ENCODE assay signal across 25 cellular contexts in genomic region chr19:18861235-18861634, GRCh38. TPM values are rescaled to one million over a fixed set of nuclear protein-coding genes. Genes with fewer than 3 reads are reported as not detected.
DNase-seq lines count a peak whose midpoint lies in the region; ATAC-seq, FAIRE-seq and TF ChIP-seq lines count a peak whose summit lies in the region.
"Had no signal": no experiment of that assay in that cellular context is flagged by ENCODE, and none has a peak within 500 bp of the region (broad histone marks: within the 10 kb centered on the region; RNA-seq: fewer than 3 reads in every experiment).

No MANE protein-coding gene starts in this region.

- no peaks in the 10 kb centered on the region for H4K20me1 ChIP-seq in OCI-LY1 (ENCODE audit: insufficient read depth, low read length)
- H4K20me1 ChIP-seq in HepG2 (ENCODE audit: insufficient read depth, low read length), result no peaks in the 10 kb centered on the region

- no peaks in the 10 kb centered on the region for H3F3A ChIP-seq in OCI-LY1 (ENCODE audit: insufficient read depth, low read length)

- H3K36me3 Mint-ChIP-seq in activated naive CD4-positive, alpha-beta T cell treated with anti-CD3 and anti-CD28 coated beads, Interleukin-2, amount 50 U/mL, for 72 hours, result peaks cover 12 to 25% of the 10 kb centered on the region in 2 donors
- H3K36me3 Mint-ChIP-seq in activated naive CD4-positive, alpha-beta T cell treated with anti-CD3 and anti-CD28 coated beads for 36 hours (ENCODE audit: low read depth), result peaks cover 40% of the 10 kb centered on the region
- H3K36me3 Mint-ChIP-seq in naive thymus-derived CD8-positive, alpha-beta T cell, result peaks cover 0 to 94% (median 12%) of the 10 kb centered on the region in 3 donors
- H3K36me3 Mint-ChIP-seq in activated naive CD8-positive, alpha-beta T cell treated with anti-CD3 and anti-CD28 coated beads for 36 hours, result peaks cover 15% of the 10 kb centered on the region

- H3K27ac ChIP-seq in OCI-LY1 (ENCODE audit: low read depth, low read length, poor library complexity, severe bottlenecking), result peak overlapping the region; percentile 31
- H3K27ac ChIP-seq in HepG2 (ENCODE audit: extremely low read length, insufficient read depth, low read length), result no peak overlapping the region
- H3K27ac ChIP-seq in upper lobe of left lung, result no peak overlapping the region
- H3K27ac ChIP-seq: adrenal gland, breast epithelium, epithelial cell of prostate, foreskin keratinocyte, KMS-11, parathyroid adenoma, SK-N-MC had no signal

- no peak for ATAC-seq in activated naive CD4-positive, alpha-beta T cell treated with anti-CD3 and anti-CD28 coated beads, Interleukin-2, amount 50 U/mL, for 72 hours
- ATAC-seq in HepG2, result no peak
- ATAC-seq in naive thymus-derived CD8-positive, alpha-beta T cell, result no peak
- no peak for ATAC-seq in upper lobe of left lung (ENCODE audit: low FRiP score in 2 of 2)
- ATAC-seq: foreskin keratinocyte; GM23338; stimulated activated naive CD8-positive, alpha-beta T cell treated with anti-CD3 and anti-CD28 coated beads, Interleukin-15, amount 100 ng/mL, for 72 hours had no signal

- H3K27ac Mint-ChIP-seq in activated naive CD4-positive, alpha-beta T cell treated with anti-CD3 and anti-CD28 coated beads, Interleukin-2, amount 50 U/mL, for 72 hours, result peak overlapping the region; percentile 21 to 55
- H3K27ac Mint-ChIP-seq in activated naive CD4-positive, alpha-beta T cell treated with anti-CD3 and anti-CD28 coated beads for 36 hours, result no peak overlapping the region
- peak overlapping the region in 4 of 10 donors; percentile 20 to 69 (median 54) for H3K27ac Mint-ChIP-seq in naive thymus-derived CD8-positive, alpha-beta T cell
- no peak overlapping the region for H3K27ac Mint-ChIP-seq in activated naive CD8-positive, alpha-beta T cell treated with anti-CD3 and anti-CD28 coated beads for 36 hours
- H3K27ac Mint-ChIP-seq: CD4-positive, alpha-beta T cell; GM23338 had no signal

- H3K27me3 ChIP-seq in OCI-LY1 (ENCODE audit: insufficient read depth, low read length) (no peaks in the 10 kb centered on the region), HepG2 (ENCODE audit: control insufficient read depth in 1 of 2, insufficient read depth in 2 of 2, low read length in 2 of 2) (no peaks in the 10 kb centered on the region), upper lobe of left lung (no peaks in the 10 kb centered on the region)
- H3K27me3 ChIP-seq: adrenal gland, breast epithelium, dorsolateral prefrontal cortex, foreskin keratinocyte had no signal

- H3K9ac ChIP-seq in OCI-LY1 (ENCODE audit: low read length) (no peak overlapping the region), HepG2 (ENCODE audit: insufficient read depth, low read depth, low read length) (no peak overlapping the region)
- H3K9ac ChIP-seq: KMS-11, parathyroid adenoma had no signal

- TF ChIP-seq CTCF in OCI-LY1 (IDR thresholded peaks at IDR 0.05; ENCODE audit: low read length), result no peak
- no peak for TF ChIP-seq CTCF in HepG2 (CRISPR knock-in tag; IDR thresholded peaks at IDR 0.05)
- no peak for TF ChIP-seq CTCF in upper lobe of left lung (IDR thresholded peaks at IDR 0.05)

- no peaks in the 10 kb centered on the region for H3K27me3 Mint-ChIP-seq in activated naive CD4-positive, alpha-beta T cell treated with anti-CD3 and anti-CD28 coated beads for 36 hours (ENCODE audit: low read depth)
- H3K27me3 Mint-ChIP-seq in naive thymus-derived CD8-positive, alpha-beta T cell, result no peaks in the 10 kb centered on the region
- H3K27me3 Mint-ChIP-seq in activated naive CD8-positive, alpha-beta T cell treated with anti-CD3 and anti-CD28 coated beads for 36 hours, result no peaks in the 10 kb centered on the region
- H3K27me3 Mint-ChIP-seq: CD4-positive, alpha-beta T cell; stimulated activated naive CD8-positive, alpha-beta T cell treated with anti-CD3 and anti-CD28 coated beads, Interleukin-15, amount 100 ng/mL, for 72 hours had no signal

- TF ChIP-seq EP300 in HepG2 (IDR thresholded peaks at IDR 0.05; ENCODE audit: low read depth in 2 of 2, low read length in 2 of 2), result no peak
- no peak for TF ChIP-seq EP300 in HepG2 (CRISPR knock-in tag; IDR thresholded peaks at IDR 0.05; ENCODE audit: borderline replicate concordance)
- no peak for TF ChIP-seq EP300 in upper lobe of left lung (IDR thresholded peaks at IDR 0.05)

- no peak for FAIRE-seq in HepG2 (lab: Jason Lieb, UNC)
- FAIRE-seq: keratinocyte had no signal

- CTCF ChIA-PET in activated naive CD4-positive, alpha-beta T cell treated with anti-CD3 and anti-CD28 coated beads for 36 hours (lab: Charles Lee), result interaction anchor here (0.7 to 1.6 kb wide), 3 partner anchors 14 to 390 kb away, joined by 3 to 7 read pairs (median 6); no protein-coding TSS in a partner anchor
- CTCF ChIA-PET in HepG2 (lab: Yijun Ruan, JAX; ENCODE audit: low intra/inter-chr PET ratio, low total read pairs), result no interaction called here

- no TSS peak for BruUV-seq in HepG2 (replicated peaks; lab: Mats Ljungman, UMichigan)

- H3K4me2 ChIP-seq in OCI-LY1 (ENCODE audit: low read length), result no peak overlapping the region
- H3K4me2 ChIP-seq in HepG2 (ENCODE audit: low read depth, low read length), result no peak overlapping the region
- H3K4me2 ChIP-seq: GM23338, KMS-11 had no signal

- H3K4me3 Mint-ChIP-seq in activated naive CD4-positive, alpha-beta T cell treated with anti-CD3 and anti-CD28 coated beads for 36 hours, result no peak overlapping the region
- no peak overlapping the region for H3K4me3 Mint-ChIP-seq in naive thymus-derived CD8-positive, alpha-beta T cell
- no peak overlapping the region for H3K4me3 Mint-ChIP-seq in activated naive CD8-positive, alpha-beta T cell treated with anti-CD3 and anti-CD28 coated beads for 36 hours
- H3K4me3 Mint-ChIP-seq: CD4-positive, alpha-beta T cell; GM23338; stimulated activated naive CD8-positive, alpha-beta T cell treated with anti-CD3 and anti-CD28 coated beads, Interleukin-15, amount 100 ng/mL, for 72 hours had no signal

- no peak for TF ChIP-seq RAD21 in HepG2 (CRISPR knock-in tag; IDR thresholded peaks at IDR 0.05)

- H3K4me3 ChIP-seq in OCI-LY1 (ENCODE audit: low read depth, low read length, poor library complexity, severe bottlenecking) (no peak overlapping the region), HepG2 (replicated peaks in 1 of 3; ENCODE audit: insufficient read depth in 1 of 3, low read depth in 2 of 3, low read length in 3 of 3) (no peak overlapping the region), upper lobe of left lung (no peak overlapping the region)
- H3K4me3 ChIP-seq: adrenal gland, breast epithelium, dorsolateral prefrontal cortex, GM23338, SK-N-MC had no signal

- 94% methylated on average over 8 of the region's 9 CpGs for WGBS in HepG2 (ENCODE audit: low lambda C conversion rate)
- WGBS in upper lobe of left lung, 2 donors, result 78 to 92% methylated on average over 8 to 9 of the region's 9 CpGs

- H3K4me1 Mint-ChIP-seq in activated naive CD4-positive, alpha-beta T cell treated with anti-CD3 and anti-CD28 coated beads for 36 hours (ENCODE audit: low read depth), result no peaks in the 10 kb centered on the region
- H3K4me1 Mint-ChIP-seq in naive thymus-derived CD8-positive, alpha-beta T cell, result peaks cover 0 to 2% (median 2%) of the 10 kb centered on the region in 4 donors
- no peaks in the 10 kb centered on the region for H3K4me1 Mint-ChIP-seq in activated naive CD8-positive, alpha-beta T cell treated with anti-CD3 and anti-CD28 coated beads for 36 hours

- H2AFZ ChIP-seq in OCI-LY1 (ENCODE audit: low read length) (no peak overlapping the region), HepG2 (ENCODE audit: low read length) (no peak overlapping the region)
- H2AFZ ChIP-seq: GM23338, parathyroid adenoma had no signal

- H3K9me3 ChIP-seq in OCI-LY1 (ENCODE audit: low read length), result no peaks in the 10 kb centered on the region
- H3K9me3 ChIP-seq in HepG2 (ENCODE audit: low read length), result no peaks in the 10 kb centered on the region
- H3K9me3 ChIP-seq in upper lobe of left lung, result no peaks in the 10 kb centered on the region
- H3K9me3 ChIP-seq: adrenal gland, breast epithelium had no signal

- H3K9me2 ChIP-seq in OCI-LY1 (ENCODE audit: low read depth, low read length), result no peaks in the 10 kb centered on the region

- in situ Hi-C loops in HepG2 (cut with HindIII; ENCODE audit: extremely low pct_ligation_motif_present, low pct_unique_long_range_greater_than_20kb), result no loop called here

- intact Hi-C loops in activated naive CD4-positive, alpha-beta T cell treated with anti-CD3 and anti-CD28 coated beads for 36 hours (cut with micrococcal nuclease), result no loop called here
- intact Hi-C loops in HepG2 (cut with micrococcal nuclease; ENCODE audit: unreplicated experiment), result no loop called here

- TF ChIP-seq POLR2A in HepG2 (IDR thresholded peaks at IDR 0.05; ENCODE audit: insufficient read depth in 1 of 2, low read depth in 2 of 2, low read length in 2 of 2) (no peak), upper lobe of left lung (IDR thresholded peaks at IDR 0.05) (no peak)

- H3K4me1 ChIP-seq in OCI-LY1 (ENCODE audit: insufficient read depth, low read length, severe bottlenecking) (no peaks in the 10 kb centered on the region), HepG2 (ENCODE audit: insufficient read depth, low read length) (no peaks in the 10 kb centered on the region), upper lobe of left lung (peaks cover 0 to 9% (median 8%) of the 10 kb centered on the region in 4 donors)
- H3K4me1 ChIP-seq: breast epithelium, foreskin keratinocyte, parathyroid adenoma had no signal

- DNase-seq in activated naive CD4-positive, alpha-beta T cell treated with anti-CD3 and anti-CD28 coated beads, Interleukin-2, amount 50 U/mL, for 72 hours (ENCODE audit: low spot score in 2 of 2), result no peak
- no peak for DNase-seq in activated naive CD4-positive, alpha-beta T cell treated with anti-CD3 and anti-CD28 coated beads for 36 hours
- DNase-seq in HepG2 (ENCODE audit: low spot score) (no peak), NCI-H1105 (lab: John Stamatoyannopoulos, UW) (no peak), upper lobe of left lung (no peak)
- no peak for DNase-seq in naive thymus-derived CD8-positive, alpha-beta T cell
- DNase-seq in activated naive CD8-positive, alpha-beta T cell treated with anti-CD3 and anti-CD28 coated beads for 36 hours, result no peak
- DNase-seq: activated CD4-positive, alpha-beta T cell treated with anti-CD3 and anti-CD28 coated beads for 1 hour; adrenal gland; CD4-positive, alpha-beta T cell; dorsolateral prefrontal cortex; foreskin keratinocyte; NCI-H1417; NCI-H524 treated with DMSO at 0.1 percent for 48 hours; stimulated activated CD4-positive, alpha-beta T cell treated with anti-CD3 and anti-CD28 coated beads, Interleukin-1b, Interleukin-23, amount 100 ng/mL, for 48 hours; stimulated activated naive CD8-positive, alpha-beta T cell treated with anti-CD3 and anti-CD28 coated beads, Interleukin-15, amount 100 ng/mL, for 72 hours had no signal

- POLR2A ChIA-PET in HepG2 (lab: Yijun Ruan, JAX), result no interaction called here
- POLR2A ChIA-PET in naive thymus-derived CD8-positive, alpha-beta T cell (lab: Charles Lee), result no interaction called here

- no peaks in the 10 kb centered on the region for H3K79me2 ChIP-seq in OCI-LY1 (ENCODE audit: insufficient read depth, low read length)
- H3K79me2 ChIP-seq in HepG2 (ENCODE audit: insufficient read depth, low read length), result no peaks in the 10 kb centered on the region

- H3K36me3 ChIP-seq in OCI-LY1 (ENCODE audit: insufficient read depth, low read length) (peaks cover 99% of the 10 kb centered on the region), HepG2 (replicated peaks in 1 of 2; ENCODE audit: control insufficient read depth in 1 of 2, insufficient read depth in 2 of 2, low read length in 2 of 2) (peaks cover 63 to 92% of the 10 kb centered on the region in 2 experiments), upper lobe of left lung (peaks cover 77 to 100% (median 98%) of the 10 kb centered on the region in 4 donors)

- H3K9me3 Mint-ChIP-seq in activated naive CD4-positive, alpha-beta T cell treated with anti-CD3 and anti-CD28 coated beads, Interleukin-2, amount 50 U/mL, for 72 hours, result no peaks in the 10 kb centered on the region
- H3K9me3 Mint-ChIP-seq in activated naive CD4-positive, alpha-beta T cell treated with anti-CD3 and anti-CD28 coated beads for 36 hours, result no peaks in the 10 kb centered on the region
- no peaks in the 10 kb centered on the region for H3K9me3 Mint-ChIP-seq in naive thymus-derived CD8-positive, alpha-beta T cell
- no peaks in the 10 kb centered on the region for H3K9me3 Mint-ChIP-seq in activated naive CD8-positive, alpha-beta T cell treated with anti-CD3 and anti-CD28 coated beads for 36 hours
- H3K9me3 Mint-ChIP-seq: CD4-positive, alpha-beta T cell; GM23338; stimulated activated naive CD8-positive, alpha-beta T cell treated with anti-CD3 and anti-CD28 coated beads, Interleukin-15, amount 100 ng/mL, for 72 hours had no signal

RNA-seq across cellular contexts. Expression of gene UPF1, which starts 29.5 kb away (rescaled TPM):
- total RNA-seq in activated naive CD4-positive, alpha-beta T cell treated with anti-CD3 and anti-CD28 coated beads, Interleukin-2, amount 50 U/mL, for 72 hours, result 100 to 1,000 TPM in 1 of 2 donors, 10 to 100 TPM in 1; 81.6 to 109 TPM
- 100 to 1,000 TPM in 1 of 2 experiments, 10 to 100 TPM in 1; 95.0 to 105 TPM for total RNA-seq in activated naive CD4-positive, alpha-beta T cell treated with anti-CD3 and anti-CD28 coated beads for 36 hours
- 37.3 and 41.8 TPM in 2 replicates for total RNA-seq in HepG2 (2016; rRNA removed; fragmentation: Illumina TruSeq; extraction: Trizol)
- total RNA-seq in HepG2 (2016; cell fraction: cytosol; rRNA removed; fragmentation: Illumina TruSeq; extraction: Trizol; ENCODE audit: low read depth), result 12.2 and 13.8 TPM in 2 replicates
- 29.5 and 44.5 TPM in 2 replicates for total RNA-seq in HepG2 (2016; cell fraction: insoluble cytoplasmic fraction; rRNA removed; fragmentation: Illumina TruSeq; extraction: Trizol)
- 18.3 and 21.1 TPM in 2 replicates for total RNA-seq in HepG2 (2016; cell fraction: membrane; rRNA removed; fragmentation: Illumina TruSeq; extraction: Trizol)
- total RNA-seq in HepG2 (2016; cell fraction: nucleus; rRNA removed; fragmentation: Illumina TruSeq; extraction: Trizol), result 36.9 and 43.6 TPM in 2 replicates
- 16.9 and 23.1 TPM in 2 replicates for polyA plus RNA-seq in HepG2 (2011; rRNA removed)
- 11.8 and 14.9 TPM in 2 replicates for polyA plus RNA-seq in HepG2 (2011; cell fraction: cytosol; rRNA removed)
- 81.5 and 87.6 TPM in 2 replicates for polyA plus RNA-seq in HepG2 (2011; cell fraction: nucleus; rRNA removed)
- polyA plus RNA-seq in HepG2 (2012), result 32.0 and 33.3 TPM in 2 replicates
- 5.5 and 6.1 TPM in 2 replicates for polyA plus RNA-seq in HepG2 (2016; cell fraction: cytosol; fragmentation: Illumina TruSeq; extraction: Trizol; ENCODE audit: low read depth)
- polyA plus RNA-seq in HepG2 (2016; cell fraction: insoluble cytoplasmic fraction; fragmentation: Illumina TruSeq; extraction: Trizol; ENCODE audit: low read depth), result 29.2 and 42.1 TPM in 2 replicates
- 9.6 and 10.6 TPM in 2 replicates for polyA plus RNA-seq in HepG2 (2016; cell fraction: membrane; fragmentation: Illumina TruSeq; extraction: Trizol; ENCODE audit: low read depth)
- 67.1 and 73.6 TPM in 2 replicates for polyA plus RNA-seq in HepG2 (2016; cell fraction: nucleus; fragmentation: Illumina TruSeq; extraction: Trizol; ENCODE audit: insufficient read depth, low read depth)
- 65.4 and 85.0 TPM in 2 replicates for polyA minus RNA-seq in HepG2 (2011; rRNA and poly(A)+ RNA removed; ENCODE audit: low replicate concordance)
- 39.4 and 46.0 TPM in 2 replicates for polyA minus RNA-seq in HepG2 (2011; cell fraction: cytosol; rRNA and poly(A)+ RNA removed)
- polyA minus RNA-seq in HepG2 (2011; cell fraction: nucleus; rRNA and poly(A)+ RNA removed), result 47.6 and 69.0 TPM in 2 replicates
- total RNA-seq in naive thymus-derived CD8-positive, alpha-beta T cell, result 100 to 1,000 TPM; 109 to 112 TPM
- 10 to 100 TPM in 1 of 3 donors, 1 to 10 TPM in 2; 7.5 to 28.4 (median 9.5) TPM for polyA plus RNA-seq in naive thymus-derived CD8-positive, alpha-beta T cell
- total RNA-seq in upper lobe of left lung, result 100 to 1,000 TPM in 2 of 6 donors, 10 to 100 TPM in 4; 68.9 to 157 (median 86.3) TPM
- 10 to 100 TPM; 78.9 to 84.6 TPM for total RNA-seq in activated naive CD8-positive, alpha-beta T cell treated with anti-CD3 and anti-CD28 coated beads for 36 hours

RNA-seq across cellular contexts. Expression of gene CERS1, which starts 34.7 kb away (rescaled TPM):
- total RNA-seq in activated naive CD4-positive, alpha-beta T cell treated with anti-CD3 and anti-CD28 coated beads, Interleukin-2, amount 50 U/mL, for 72 hours, result under 1 TPM in 1 of 2 donors, not detected in 1; 0.21 TPM
- not detected for total RNA-seq in activated naive CD4-positive, alpha-beta T cell treated with anti-CD3 and anti-CD28 coated beads for 36 hours
- total RNA-seq in HepG2 (2016; rRNA removed; fragmentation: Illumina TruSeq; extraction: Trizol), result 2.3 and 4.6 TPM in 2 replicates
- total RNA-seq in HepG2 (2016; cell fraction: cytosol; rRNA removed; fragmentation: Illumina TruSeq; extraction: Trizol; ENCODE audit: low read depth), result 5.9 and 6.2 TPM in 2 replicates
- 2.4 and 5.4 TPM in 2 replicates for total RNA-seq in HepG2 (2016; cell fraction: insoluble cytoplasmic fraction; rRNA removed; fragmentation: Illumina TruSeq; extraction: Trizol)
- 8.1 and 8.5 TPM in 2 replicates for total RNA-seq in HepG2 (2016; cell fraction: membrane; rRNA removed; fragmentation: Illumina TruSeq; extraction: Trizol)
- 3.8 and 4.7 TPM in 2 replicates for total RNA-seq in HepG2 (2016; cell fraction: nucleus; rRNA removed; fragmentation: Illumina TruSeq; extraction: Trizol)
- 9.8 and 18.8 TPM in 2 replicates for polyA plus RNA-seq in HepG2 (2011; rRNA removed)
- 11.5 and 15.3 TPM in 2 replicates for polyA plus RNA-seq in HepG2 (2011; cell fraction: cytosol; rRNA removed)
- polyA plus RNA-seq in HepG2 (2011; cell fraction: nucleus; rRNA removed), result 12.2 and 12.9 TPM in 2 replicates
- 4.3 and 5.9 TPM in 2 replicates for polyA plus RNA-seq in HepG2 (2012)
- 8.6 and 10.1 TPM in 2 replicates for polyA plus RNA-seq in HepG2 (2016; cell fraction: cytosol; fragmentation: Illumina TruSeq; extraction: Trizol; ENCODE audit: low read depth)
- polyA plus RNA-seq in HepG2 (2016; cell fraction: insoluble cytoplasmic fraction; fragmentation: Illumina TruSeq; extraction: Trizol; ENCODE audit: low read depth), result 3.8 and 4.5 TPM in 2 replicates
- 11.3 and 12.9 TPM in 2 replicates for polyA plus RNA-seq in HepG2 (2016; cell fraction: membrane; fragmentation: Illumina TruSeq; extraction: Trizol; ENCODE audit: low read depth)
- polyA plus RNA-seq in HepG2 (2016; cell fraction: nucleus; fragmentation: Illumina TruSeq; extraction: Trizol; ENCODE audit: insufficient read depth, low read depth), result 11.5 and 12.9 TPM in 2 replicates
- polyA minus RNA-seq in HepG2 (2011; rRNA and poly(A)+ RNA removed; ENCODE audit: low replicate concordance), result 13.1 and 35.4 TPM in 2 replicates
- 8.0 and 9.5 TPM in 2 replicates for polyA minus RNA-seq in HepG2 (2011; cell fraction: cytosol; rRNA and poly(A)+ RNA removed)
- 1.7 and 2.4 TPM in 2 replicates for polyA minus RNA-seq in HepG2 (2011; cell fraction: nucleus; rRNA and poly(A)+ RNA removed)
- total RNA-seq in naive thymus-derived CD8-positive, alpha-beta T cell, result not detected
- polyA plus RNA-seq in naive thymus-derived CD8-positive, alpha-beta T cell, result not detected
- under 1 TPM in 2 of 6 donors, not detected in 4; 0.20 to 0.30 TPM for total RNA-seq in upper lobe of left lung
- total RNA-seq in activated naive CD8-positive, alpha-beta T cell treated with anti-CD3 and anti-CD28 coated beads for 36 hours, result under 1 TPM; 0.19 to 0.28 TPM
- total RNA-seq: CD4-positive, alpha-beta T cell; T-helper 2 cell treated with Interferon-gamma antibody and Interleukin-4, amounts not matched to agents 100 ng/mL and 5 ng/mL, for 36 hours had no signal

RNA-seq across cellular contexts. Expression of gene COPE, which starts 58.0 kb away (rescaled TPM):
- total RNA-seq in activated naive CD4-positive, alpha-beta T cell treated with anti-CD3 and anti-CD28 coated beads, Interleukin-2, amount 50 U/mL, for 72 hours, result 100 to 1,000 TPM; 147 to 190 TPM
- 100 to 1,000 TPM; 199 to 200 TPM for total RNA-seq in activated naive CD4-positive, alpha-beta T cell treated with anti-CD3 and anti-CD28 coated beads for 36 hours
- total RNA-seq in HepG2 (2016; rRNA removed; fragmentation: Illumina TruSeq; extraction: Trizol), result 188 and 189 TPM in 2 replicates
- total RNA-seq in HepG2 (2016; cell fraction: cytosol; rRNA removed; fragmentation: Illumina TruSeq; extraction: Trizol; ENCODE audit: low read depth), result 90.0 and 90.2 TPM in 2 replicates
- 172 and 181 TPM in 2 replicates for total RNA-seq in HepG2 (2016; cell fraction: insoluble cytoplasmic fraction; rRNA removed; fragmentation: Illumina TruSeq; extraction: Trizol)
- 87.8 and 90.8 TPM in 2 replicates for total RNA-seq in HepG2 (2016; cell fraction: membrane; rRNA removed; fragmentation: Illumina TruSeq; extraction: Trizol)
- 70.6 and 74.1 TPM in 2 replicates for total RNA-seq in HepG2 (2016; cell fraction: nucleus; rRNA removed; fragmentation: Illumina TruSeq; extraction: Trizol)
- 205 and 222 TPM in 2 replicates for polyA plus RNA-seq in HepG2 (2011; rRNA removed)
- polyA plus RNA-seq in HepG2 (2011; cell fraction: cytosol; rRNA removed), result 175 and 335 TPM in 2 replicates
- polyA plus RNA-seq in HepG2 (2011; cell fraction: nucleus; rRNA removed), result 191 and 222 TPM in 2 replicates
- 86.4 and 120 TPM in 2 replicates for polyA plus RNA-seq in HepG2 (2012)
- 73.8 and 86.7 TPM in 2 replicates for polyA plus RNA-seq in HepG2 (2016; cell fraction: cytosol; fragmentation: Illumina TruSeq; extraction: Trizol; ENCODE audit: low read depth)
- polyA plus RNA-seq in HepG2 (2016; cell fraction: insoluble cytoplasmic fraction; fragmentation: Illumina TruSeq; extraction: Trizol; ENCODE audit: low read depth), result 149 and 196 TPM in 2 replicates
- 72.3 and 75.2 TPM in 2 replicates for polyA plus RNA-seq in HepG2 (2016; cell fraction: membrane; fragmentation: Illumina TruSeq; extraction: Trizol; ENCODE audit: low read depth)
- polyA plus RNA-seq in HepG2 (2016; cell fraction: nucleus; fragmentation: Illumina TruSeq; extraction: Trizol; ENCODE audit: insufficient read depth, low read depth), result 134 and 136 TPM in 2 replicates
- 163 and 283 TPM in 2 replicates for polyA minus RNA-seq in HepG2 (2011; rRNA and poly(A)+ RNA removed; ENCODE audit: low replicate concordance)
- 82.7 and 99.4 TPM in 2 replicates for polyA minus RNA-seq in HepG2 (2011; cell fraction: cytosol; rRNA and poly(A)+ RNA removed)
- polyA minus RNA-seq in HepG2 (2011; cell fraction: nucleus; rRNA and poly(A)+ RNA removed), result 41.8 and 44.1 TPM in 2 replicates
- total RNA-seq in naive thymus-derived CD8-positive, alpha-beta T cell, result 100 to 1,000 TPM; 145 to 149 TPM
- polyA plus RNA-seq in naive thymus-derived CD8-positive, alpha-beta T cell, result 100 to 1,000 TPM; 224 to 259 (median 235) TPM
- total RNA-seq in upper lobe of left lung, result 100 to 1,000 TPM; 124 to 250 (median 191) TPM
- 100 to 1,000 TPM; 169 to 174 TPM for total RNA-seq in activated naive CD8-positive, alpha-beta T cell treated with anti-CD3 and anti-CD28 coated beads for 36 hours

RNA-seq across cellular contexts. Expression of gene DDX49, which starts 58.3 kb away (rescaled TPM):
- 10 to 100 TPM; 46.7 to 51.2 TPM for total RNA-seq in activated naive CD4-positive, alpha-beta T cell treated with anti-CD3 and anti-CD28 coated beads, Interleukin-2, amount 50 U/mL, for 72 hours
- 10 to 100 TPM; 48.3 to 50.1 TPM for total RNA-seq in activated naive CD4-positive, alpha-beta T cell treated with anti-CD3 and anti-CD28 coated beads for 36 hours
- 44.6 and 46.2 TPM in 2 replicates for total RNA-seq in HepG2 (2016; rRNA removed; fragmentation: Illumina TruSeq; extraction: Trizol)
- 26.8 and 31.4 TPM in 2 replicates for total RNA-seq in HepG2 (2016; cell fraction: cytosol; rRNA removed; fragmentation: Illumina TruSeq; extraction: Trizol; ENCODE audit: low read depth)
- total RNA-seq in HepG2 (2016; cell fraction: insoluble cytoplasmic fraction; rRNA removed; fragmentation: Illumina TruSeq; extraction: Trizol), result 36.8 and 44.8 TPM in 2 replicates
- total RNA-seq in HepG2 (2016; cell fraction: membrane; rRNA removed; fragmentation: Illumina TruSeq; extraction: Trizol), result 34.9 and 35.2 TPM in 2 replicates
- total RNA-seq in HepG2 (2016; cell fraction: nucleus; rRNA removed; fragmentation: Illumina TruSeq; extraction: Trizol), result 21.6 and 22.6 TPM in 2 replicates
- 27.0 and 28.9 TPM in 2 replicates for polyA plus RNA-seq in HepG2 (2011; rRNA removed)
- 18.7 and 29.0 TPM in 2 replicates for polyA plus RNA-seq in HepG2 (2011; cell fraction: cytosol; rRNA removed)
- 45.0 and 51.2 TPM in 2 replicates for polyA plus RNA-seq in HepG2 (2011; cell fraction: nucleus; rRNA removed)
- 13.7 and 15.9 TPM in 2 replicates for polyA plus RNA-seq in HepG2 (2012)
- polyA plus RNA-seq in HepG2 (2016; cell fraction: cytosol; fragmentation: Illumina TruSeq; extraction: Trizol; ENCODE audit: low read depth), result 25.8 and 27.7 TPM in 2 replicates
- polyA plus RNA-seq in HepG2 (2016; cell fraction: insoluble cytoplasmic fraction; fragmentation: Illumina TruSeq; extraction: Trizol; ENCODE audit: low read depth), result 36.1 and 38.2 TPM in 2 replicates
- 21.6 and 25.1 TPM in 2 replicates for polyA plus RNA-seq in HepG2 (2016; cell fraction: membrane; fragmentation: Illumina TruSeq; extraction: Trizol; ENCODE audit: low read depth)
- 42.3 and 43.7 TPM in 2 replicates for polyA plus RNA-seq in HepG2 (2016; cell fraction: nucleus; fragmentation: Illumina TruSeq; extraction: Trizol; ENCODE audit: insufficient read depth, low read depth)
- polyA minus RNA-seq in HepG2 (2011; rRNA and poly(A)+ RNA removed; ENCODE audit: low replicate concordance), result 54.2 and 128 TPM in 2 replicates
- polyA minus RNA-seq in HepG2 (2011; cell fraction: cytosol; rRNA and poly(A)+ RNA removed), result 14.5 and 19.5 TPM in 2 replicates
- 18.6 and 24.2 TPM in 2 replicates for polyA minus RNA-seq in HepG2 (2011; cell fraction: nucleus; rRNA and poly(A)+ RNA removed)
- 10 to 100 TPM; 39.4 to 46.4 TPM for total RNA-seq in naive thymus-derived CD8-positive, alpha-beta T cell
- polyA plus RNA-seq in naive thymus-derived CD8-positive, alpha-beta T cell, result 10 to 100 TPM; 21.7 to 37.5 (median 24.7) TPM
- total RNA-seq in upper lobe of left lung, result 10 to 100 TPM; 22.5 to 46.7 (median 40.1) TPM
- 10 to 100 TPM; 87.4 to 89.2 TPM for total RNA-seq in activated naive CD8-positive, alpha-beta T cell treated with anti-CD3 and anti-CD28 coated beads for 36 hours

Comparison
In these comparisons a context has a peak if more than half of its experiments do, and no peak if none do; other contexts are left out.
1. H3K27ac Mint-ChIP-seq: peak in activated naive CD4-positive, alpha-beta T cell treated with anti-CD3 and anti-CD28 coated beads, Interleukin-2, amount 50 U/mL, for 72 hours (2 of 2); none in activated naive CD4-positive, alpha-beta T cell treated with anti-CD3 and anti-CD28 coated beads for 36 hours (single experiment) and activated naive CD8-positive, alpha-beta T cell treated with anti-CD3 and anti-CD28 coated beads for 36 hours (single experiment).